In the genomic region with DNA sequence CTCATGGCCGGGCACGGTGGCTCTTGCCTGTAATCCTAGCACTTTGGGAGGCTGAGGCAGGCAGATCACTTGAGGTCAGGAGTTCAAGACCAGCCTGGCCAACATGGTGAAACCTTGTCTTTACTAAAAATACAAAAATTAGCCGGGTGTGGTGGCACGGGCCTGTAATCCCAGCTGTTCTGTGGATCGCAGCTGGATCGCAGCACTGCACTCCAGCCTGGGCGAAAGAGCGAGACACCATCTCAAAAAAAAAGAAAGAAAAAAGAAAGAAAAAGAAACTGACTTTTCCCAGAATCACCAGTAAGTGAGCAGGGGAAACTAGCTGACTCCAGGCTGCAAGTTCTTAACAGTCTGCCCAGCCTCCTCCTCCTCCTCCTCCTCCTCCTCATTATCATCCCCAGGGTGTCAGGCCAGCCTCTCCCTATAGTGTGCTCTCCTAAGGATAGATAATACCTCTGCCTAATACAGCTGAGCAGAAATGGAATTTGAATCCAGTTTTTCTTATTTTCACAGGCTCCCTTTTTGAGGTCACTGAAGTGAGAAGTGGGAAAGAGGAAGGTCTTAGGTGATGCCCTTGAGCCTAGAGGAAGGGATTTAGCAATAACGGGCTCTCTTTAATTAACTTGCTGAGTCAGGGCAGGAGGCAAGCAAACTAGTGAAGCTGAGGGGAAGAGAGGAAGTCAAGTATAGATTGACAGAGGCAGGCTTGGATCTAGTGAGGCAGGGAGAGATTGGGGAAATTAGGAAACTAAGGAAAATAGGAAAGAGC, we compare ENCODE assay signal across 15 cellular contexts. TPM values are rescaled to one million over a fixed set of nuclear protein-coding genes. Genes with fewer than 3 reads are reported as not detected.
A peak's percentile ranks its signal among the peaks of the same experiment; 100 is the strongest.
DNase-seq lines count a peak whose midpoint lies in the region; ATAC-seq, FAIRE-seq and TF ChIP-seq lines count a peak whose summit lies in the region.
"Had no signal": no experiment of that assay in that cellular context is flagged by ENCODE, and none has a peak within 500 bp of the region (broad histone marks: within the 10 kb centered on the region; RNA-seq: fewer than 3 reads in every experiment).

No MANE protein-coding gene starts in this region.

- no peak overlapping the region for H3K27ac ChIP-seq in endodermal cell (ENCODE audit: low read depth, low read length)
- no peak overlapping the region for H3K27ac ChIP-seq in neural progenitor cell
- no peak overlapping the region for H3K27ac ChIP-seq in small intestine (ENCODE audit: low read depth in 1 of 2, low read length in 1 of 2)
- H3K27ac ChIP-seq: C4-2B, RWPE1, testis had no signal

- DNase-seq in ELF-1 (ENCODE audit: low read depth, low spot score) (peak; percentile 23), NOMO-1 (lab: John Stamatoyannopoulos, UW; ENCODE audit: unreplicated experiment in 2 of 2) (peak; percentile 90 to 94), endodermal cell (peak; percentile 56), neural progenitor cell (ENCODE audit: low spot score) (no peak), small intestine (no peak), G401 (ENCODE audit: low spot score) (no peak)
- no peak for DNase-seq in activated naive CD4-positive, alpha-beta T cell treated with Interleukin-2 at 50 U/mL for 16 hours
- DNase-seq: activated CD4-positive, CD25-positive, alpha-beta regulatory T cell; NCI-H187; testis had no signal

- no peaks in the 10 kb centered on the region for H3K27me3 ChIP-seq in endodermal cell (ENCODE audit: control insufficient read depth, insufficient read depth, low read length, poor library complexity, severe bottlenecking)
- H3K27me3 ChIP-seq in neural progenitor cell = no peaks in the 10 kb centered on the region
- no peaks in the 10 kb centered on the region for H3K27me3 ChIP-seq in small intestine (ENCODE audit: control insufficient read depth in 2 of 2, insufficient read depth in 2 of 2, low read length in 2 of 2)
- H3K27me3 ChIP-seq: testis had no signal

- H3K9me3 ChIP-seq in endodermal cell (ENCODE audit: control insufficient read depth, low read length) (no peaks in the 10 kb centered on the region), neural progenitor cell (ENCODE audit: low read depth) (no peaks in the 10 kb centered on the region), small intestine (ENCODE audit: control insufficient read depth, low read depth) (no peaks in the 10 kb centered on the region)
- H3K9me3 ChIP-seq: testis had no signal

- peaks cover 19% of the 10 kb centered on the region for H3F3A ChIP-seq in neural progenitor cell (ENCODE audit: low read depth)

- FAIRE-seq in small intestine (lab: Jason Lieb, UNC) = no peak

- H3K36me3 Mint-ChIP-seq in endodermal cell (ENCODE audit: low read depth) = no peaks in the 10 kb centered on the region
- H3K36me3 Mint-ChIP-seq in neural progenitor cell = no peaks in the 10 kb centered on the region

- 74 to 83% methylated on average over 4 to 9 of the region's 9 CpGs for WGBS in endodermal cell (ENCODE audit: insufficient coverage in 1 of 2, insufficient read length in 1 of 2), 2 experiments
- 77 to 86% (median 83%) methylated on average over 9 of the region's 9 CpGs for WGBS in small intestine, 3 donors

- H3K4me3 ChIP-seq in endodermal cell (ENCODE audit: low read length) = no peak overlapping the region
- no peak overlapping the region for H3K4me3 ChIP-seq in neural progenitor cell
- H3K4me3 ChIP-seq in small intestine (ENCODE audit: low read depth in 1 of 2, low read length in 2 of 2) = no peak overlapping the region
- H3K4me3 ChIP-seq: testis had no signal

- H3K9ac ChIP-seq in endodermal cell (ENCODE audit: extremely low read depth, low read length, poor library complexity, severe bottlenecking) (no peak overlapping the region), neural progenitor cell (no peak overlapping the region)

- no peaks in the 10 kb centered on the region for H3K36me3 ChIP-seq in endodermal cell (ENCODE audit: control insufficient read depth, insufficient read depth, low read length)
- no peaks in the 10 kb centered on the region for H3K36me3 ChIP-seq in neural progenitor cell
- H3K36me3 ChIP-seq in small intestine (ENCODE audit: control insufficient read depth in 2 of 2, insufficient read depth in 2 of 2, low read length in 2 of 2) = no peaks in the 10 kb centered on the region

- H3K4me1 ChIP-seq in endodermal cell (ENCODE audit: control insufficient read depth, insufficient read depth, low read length) = no peaks in the 10 kb centered on the region
- peaks cover 8% of the 10 kb centered on the region for H3K4me1 ChIP-seq in neural progenitor cell
- H3K4me1 ChIP-seq in small intestine (ENCODE audit: control insufficient read depth in 2 of 2, insufficient read depth in 1 of 2, low read depth in 1 of 2, low read length in 1 of 2) = no peaks in the 10 kb centered on the region

- no peaks in the 10 kb centered on the region for H3K79me2 ChIP-seq in neural progenitor cell (ENCODE audit: low read depth)

- H3K9me3 Mint-ChIP-seq in endodermal cell (no peaks in the 10 kb centered on the region), neural progenitor cell (no peaks in the 10 kb centered on the region)
- H3K9me3 Mint-ChIP-seq: activated T-helper 2 cell treated with anti-CD3 and anti-CD28 coated beads, Interferon-gamma antibody, Interleukin-2, Interleukin-4, amounts not matched to agents 10 μg/mL and 5 μg/mL and 100 μg/mL, durations not matched to agents 14 hours and 24 hours and 36 hours; central memory CD8-positive, alpha-beta T cell had no signal

- H3K4me2 ChIP-seq in neural progenitor cell = peak overlapping the region; percentile 31

- no peak for ATAC-seq in GM18858 (IDR thresholded peaks at IDR 0.05; ENCODE audit: unreplicated experiment)

- TF ChIP-seq CTCF in endodermal cell (conservative IDR thresholded peaks at IDR 0.05) (no peak), neural progenitor cell (IDR thresholded peaks at IDR 0.05) (no peak)

- H3K4me3 Mint-ChIP-seq in endodermal cell (no peak overlapping the region), neural progenitor cell (no peak overlapping the region)
- H3K4me3 Mint-ChIP-seq: central memory CD8-positive, alpha-beta T cell had no signal

- peak overlapping the region; percentile 26 for H2AFZ ChIP-seq in neural progenitor cell (replicated peaks)

- in situ Hi-C loops in G401 (cut with HindIII; ENCODE audit: low sequenced_read_pairs) = no loop called here

- H3K4me1 Mint-ChIP-seq in endodermal cell (peaks cover 5% of the 10 kb centered on the region), neural progenitor cell (peaks cover 9% of the 10 kb centered on the region)
- H3K4me1 Mint-ChIP-seq: central memory CD8-positive, alpha-beta T cell had no signal

- H3K27ac Mint-ChIP-seq in endodermal cell (peak overlapping the region; percentile 18), neural progenitor cell (peak overlapping the region; percentile 8)
- H3K27ac Mint-ChIP-seq: activated T-helper 2 cell treated with anti-CD3 and anti-CD28 coated beads, Interferon-gamma antibody, Interleukin-2, Interleukin-4, amounts not matched to agents 10 μg/mL and 5 μg/mL and 100 μg/mL, durations not matched to agents 14 hours and 24 hours and 36 hours had no signal

- no peaks in the 10 kb centered on the region for H4K20me1 ChIP-seq in neural progenitor cell (ENCODE audit: low read depth)

- H3K27me3 Mint-ChIP-seq in endodermal cell (ENCODE audit: insufficient read depth) (no peaks in the 10 kb centered on the region), neural progenitor cell (ENCODE audit: insufficient read depth, low read depth) (peaks cover 4% of the 10 kb centered on the region)
- H3K27me3 Mint-ChIP-seq: central memory CD8-positive, alpha-beta T cell had no signal

RNA-seq across cellular contexts. Expression of a gene that starts 11.8 kb away (rescaled TPM):
- total RNA-seq in endodermal cell (10 to 100 TPM; 47.6 to 53.9 TPM), neural progenitor cell (ENCODE audit: low replicate concordance) (30.5 and 44.3 TPM in 2 replicates)
- 30.9 TPM for polyA plus RNA-seq in endodermal cell (2013, experiment 1 of 2)
- polyA plus RNA-seq in endodermal cell (2013, experiment 2 of 2) = 31.2 TPM
- polyA plus RNA-seq in small intestine = 10 to 100 TPM in 2 of 3 donors, 1 to 10 TPM in 1; 8.1 to 14.5 (median 10.3) TPM
- total RNA-seq in G401 (2014; rRNA removed; shearing (Covaris generic)) = 18.9 and 36.6 TPM in 2 replicates

Comparison
In these comparisons a context has a peak if more than half of its experiments do, and no peak if none do; other contexts are left out.
1. DNase-seq: peak in ELF-1 (single experiment), NOMO-1 (2 of 2) and endodermal cell (single experiment); none in neural progenitor cell (single experiment), small intestine (single experiment), activated naive CD4-positive, alpha-beta T cell treated with Interleukin-2 at 50 U/mL for 16 hours (single experiment) and G401 (single experiment).